Comparison of ENCODE assay signal across 7 cellular contexts in genomic region chr22:36816635-36817428, GRCh38. TPM values are rescaled to one million over a fixed set of nuclear protein-coding genes. Genes with fewer than 3 reads are reported as not detected.
DNase-seq lines count a peak whose midpoint lies in the region; ATAC-seq and TF ChIP-seq lines count a peak whose summit lies in the region.

A gene with protein sequence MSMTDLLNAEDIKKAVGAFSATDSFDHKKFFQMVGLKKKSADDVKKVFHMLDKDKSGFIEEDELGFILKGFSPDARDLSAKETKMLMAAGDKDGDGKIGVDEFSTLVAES (minus strand): TSS chr22:36817035. CDS start chr22:36817005, 30 bp downstream.

- H3K27me3 Mint-ChIP-seq in glutamatergic neuron (ENCODE audit: unreplicated experiment) = peaks cover 7% of the 10 kb centered on the region

- peaks cover 46% of the 10 kb centered on the region for H3K27me3 ChIP-seq in H7 (ENCODE audit: control insufficient read depth, insufficient read depth, low read length)

- no peak for TF ChIP-seq CTCF in glutamatergic neuron (IDR thresholded peaks at IDR 0.05; ENCODE audit: partially characterized antibody, unreplicated experiment)

- peaks cover 6% of the 10 kb centered on the region for H3K4me1 Mint-ChIP-seq in glutamatergic neuron (ENCODE audit: low read depth, unreplicated experiment)

- intact Hi-C loops in sciatic nerve (cut with DNase I) = no loop called here

- H3K36me3 ChIP-seq in H7 (replicated peaks; ENCODE audit: control insufficient read depth, insufficient read depth, low read length) = no peaks in the 10 kb centered on the region

- H3K36me3 Mint-ChIP-seq in glutamatergic neuron (ENCODE audit: unreplicated experiment) = no peaks in the 10 kb centered on the region

- H3K9me3 Mint-ChIP-seq in glutamatergic neuron (ENCODE audit: unreplicated experiment) = peaks cover 11% of the 10 kb centered on the region

- H3K4me3 Mint-ChIP-seq in glutamatergic neuron (ENCODE audit: unreplicated experiment) = peak within 1 kb of the TSS; percentile 74

- DNase-seq in H7 (peak; percentile 90), glutamatergic neuron (peak; percentile 51), sciatic nerve (ENCODE audit: low spot score) (no peak), DMS153 (lab: John Stamatoyannopoulos, UW) (no peak)
- DNase-seq in stimulated activated CD4-positive, alpha-beta T cell treated with anti-CD3 and anti-CD28 coated beads, Interleukin-2, amount 100 ng/mL, for 48 hours = no peak

- ATAC-seq in SK-N-SH treated with all-trans-retinoic acid at 6 μM for 48 hours = peak; percentile 74
- peak; percentile 51 for ATAC-seq in sciatic nerve
- ATAC-seq in HG02759 (IDR thresholded peaks at IDR 0.05; ENCODE audit: unreplicated experiment) = no peak

- peak within 1 kb of the TSS; percentile 52 for H3K4me3 ChIP-seq in H7 (ENCODE audit: insufficient read depth, low read depth, low read length)

- H3K27ac Mint-ChIP-seq in glutamatergic neuron (ENCODE audit: unreplicated experiment) = no peak within 1 kb of the TSS

TF ChIP-seq in SK-N-SH treated with all-trans-retinoic acid at 6 μM for 48 hours, 23 proteins besides CTCF, POLR2A, EP300 and RAD21:
- no peak for TF ChIP-seq ZC3H10 (CRISPR knock-in tag; IDR thresholded peaks at IDR 0.05)
- TF ChIP-seq TCF4 (CRISPR knock-in tag; IDR thresholded peaks at IDR 0.05; ENCODE audit: borderline replicate concordance) = no peak
- no peak for TF ChIP-seq ISL1 (CRISPR knock-in tag; IDR thresholded peaks at IDR 0.05)
- TF ChIP-seq BACH2 (CRISPR knock-in tag; IDR thresholded peaks at IDR 0.05; ENCODE audit: borderline replicate concordance) = no peak
- no peak for TF ChIP-seq PPARA (CRISPR knock-in tag; IDR thresholded peaks at IDR 0.05; ENCODE audit: borderline replicate concordance)

RNA-seq across cellular contexts. Expression of the gene that starts here (rescaled TPM):
- total RNA-seq in H7 (2014; rRNA removed; shearing (Covaris generic)) = 3.8 and 6.8 TPM in 2 replicates
- not detected for total RNA-seq in glutamatergic neuron (ENCODE audit: unreplicated experiment)
- total RNA-seq in sciatic nerve = not detected

Comparison
In these comparisons a context has a peak if more than half of its experiments do, and no peak if none do; other contexts are left out.
1. Peak in DNase-seq in glutamatergic neuron; RNA of the gene not detected or under 1 TPM.
2. Peak in ATAC-seq in sciatic nerve; RNA of the gene not detected or under 1 TPM.